In genomic region chr12:6620137-6620884, GRCh38 we compare ENCODE assay signal across 8 cellular contexts.
A peak's percentile ranks its signal among the peaks of the same experiment; 100 is the strongest.
DNase-seq lines count a peak whose midpoint lies in the region; ATAC-seq and TF ChIP-seq lines count a peak whose summit lies in the region.

No MANE protein-coding gene starts in this region.

- H3K27me3 ChIP-seq in SU-DHL-6 (ENCODE audit: low read length) (no peaks in the 10 kb centered on the region), brain microvascular endothelial cell (replicated peaks) (no peaks in the 10 kb centered on the region)

- H3K9me3 ChIP-seq in SU-DHL-6 (ENCODE audit: insufficient read depth, low read length): no peaks in the 10 kb centered on the region

- peak overlapping the region; percentile 42 for H3K4me2 ChIP-seq in SU-DHL-6 (ENCODE audit: low read depth, low read length, poor library complexity, severe bottlenecking)

- no peak overlapping the region for H2AFZ ChIP-seq in SU-DHL-6 (ENCODE audit: low read depth, low read length, severe bottlenecking)

- no peaks in the 10 kb centered on the region for H4K20me1 ChIP-seq in SU-DHL-6 (ENCODE audit: low read depth, low read length)

- H3K9me3 Mint-ChIP-seq in stimulated activated naive CD8-positive, alpha-beta T cell treated with anti-CD3 and anti-CD28 coated beads, Interleukin-15, amount 100 ng/mL, for 72 hours: no peaks in the 10 kb centered on the region

- peaks cover 22% of the 10 kb centered on the region for H3F3A ChIP-seq in SU-DHL-6 (ENCODE audit: insufficient read depth)

- H3K79me2 ChIP-seq in SU-DHL-6 (ENCODE audit: insufficient read depth, low read length): peaks cover 8% of the 10 kb centered on the region; the same call in 1 of the 2 replicates

- DNase-seq in brain microvascular endothelial cell: no peak
- peak; percentile 9 for DNase-seq in kidney glomerular epithelial cell (lab: John Stamatoyannopoulos, UW)
- DNase-seq in stimulated activated naive CD8-positive, alpha-beta T cell treated with anti-CD3 and anti-CD28 coated beads, Interleukin-15, amount 100 ng/mL, for 72 hours: peak; percentile 57
- DNase-seq in GM20000 (ENCODE audit: low spot score): no peak
- no peak for DNase-seq in DMS79 (lab: John Stamatoyannopoulos, UW)

- H3K27ac Mint-ChIP-seq in stimulated activated naive CD8-positive, alpha-beta T cell treated with anti-CD3 and anti-CD28 coated beads, Interleukin-15, amount 100 ng/mL, for 72 hours: peak overlapping the region in 1 of 2 donors; percentile 90

- no peak overlapping the region for H3K27ac ChIP-seq in SU-DHL-6 (ENCODE audit: low read depth, low read length)
- no peak overlapping the region for H3K27ac ChIP-seq in brain microvascular endothelial cell

- in situ Hi-C loops in brain microvascular endothelial cell (cut with HindIII; ENCODE audit: low pct_ligation_motif_present, low sequenced_read_pairs): no loop called here

- no peaks in the 10 kb centered on the region for H3K9me2 ChIP-seq in SU-DHL-6 (replicated peaks; ENCODE audit: insufficient read depth, low read length)

- H3K36me3 ChIP-seq in SU-DHL-6 (ENCODE audit: low read length): no peaks in the 10 kb centered on the region
- no peaks in the 10 kb centered on the region for H3K36me3 ChIP-seq in brain microvascular endothelial cell (replicated peaks)

- peak overlapping the region; percentile 30 for H3K4me3 ChIP-seq in SU-DHL-6 (ENCODE audit: insufficient read depth, low read length, poor library complexity, severe bottlenecking)
- H3K4me3 ChIP-seq in brain microvascular endothelial cell (ENCODE audit: low read depth, low read length): peak overlapping the region; percentile 15

- H3K27me3 Mint-ChIP-seq in stimulated activated naive CD8-positive, alpha-beta T cell treated with anti-CD3 and anti-CD28 coated beads, Interleukin-15, amount 100 ng/mL, for 72 hours: no peaks in the 10 kb centered on the region

- H3K4me3 Mint-ChIP-seq in stimulated activated naive CD8-positive, alpha-beta T cell treated with anti-CD3 and anti-CD28 coated beads, Interleukin-15, amount 100 ng/mL, for 72 hours: peak overlapping the region; percentile 49 to 62

- H3K9ac ChIP-seq in SU-DHL-6 (ENCODE audit: low read length): peak overlapping the region; percentile 54

- ATAC-seq in stimulated activated naive CD8-positive, alpha-beta T cell treated with anti-CD3 and anti-CD28 coated beads, Interleukin-15, amount 100 ng/mL, for 72 hours: peak; percentile 81
- ATAC-seq in HG03460 (IDR thresholded peaks at IDR 0.05; ENCODE audit: unreplicated experiment) (no peak), GM21367 (IDR thresholded peaks at IDR 0.05; ENCODE audit: unreplicated experiment) (no peak)

- TF ChIP-seq CTCF in SU-DHL-6 (IDR thresholded peaks at IDR 0.05; ENCODE audit: insufficient read depth, low read length, poor library complexity, severe bottlenecking): no peak
- peak; percentile 67 for TF ChIP-seq CTCF in brain microvascular endothelial cell (IDR thresholded peaks at IDR 0.05; ENCODE audit: low read depth, low read length, missing control alignments)
- TF ChIP-seq CTCF in GM20000 (IDR thresholded peaks at IDR 0.05; ENCODE audit: extremely low read depth, missing control alignments): no peak

- peaks cover 23% of the 10 kb centered on the region for H3K4me1 Mint-ChIP-seq in stimulated activated naive CD8-positive, alpha-beta T cell treated with anti-CD3 and anti-CD28 coated beads, Interleukin-15, amount 100 ng/mL, for 72 hours

Comparison
In these comparisons a context has a peak if more than half of its experiments do, and no peak if none do; other contexts are left out.
1. DNase-seq: peak in kidney glomerular epithelial cell (single experiment) and stimulated activated naive CD8-positive, alpha-beta T cell treated with anti-CD3 and anti-CD28 coated beads, Interleukin-15, amount 100 ng/mL, for 72 hours (2 of 2); none in brain microvascular endothelial cell (single experiment), GM20000 (single experiment) and DMS79 (single experiment).